In genomic region chr22:39526736-39527171, GRCh38 we compare ENCODE assay signal across 11 cellular contexts. TPM values are rescaled to one million over a fixed set of nuclear protein-coding genes. Genes with fewer than 3 reads are reported as not detected.
DNase-seq lines count a peak whose midpoint lies in the region; ATAC-seq and TF ChIP-seq lines count a peak whose summit lies in the region.
"Had no signal": no experiment of that assay in that cellular context is flagged by ENCODE, and none has a peak within 500 bp of the region (broad histone marks: within the 10 kb centered on the region; RNA-seq: fewer than 3 reads in every experiment).

No MANE protein-coding gene starts in this region.

- DNase-seq in T-helper 17 cell (peak in 1 of 3 donors; percentile 31), left lung (peak in 1 of 2 donors; percentile 77), foreskin melanocyte (no peak), anterior cingulate cortex (lab: John Stamatoyannopoulos, UW) (no peak)
- DNase-seq: HCEC 1CT, NCI-H2171 had no signal

- peak; percentile 33 for TF ChIP-seq POLR2A in GM15510 (IDR thresholded peaks at IDR 0.05; ENCODE audit: borderline replicate concordance, extremely low read depth, insufficient read length)

- H3K27ac ChIP-seq in 22Rv1 (peak overlapping the region; percentile 99), left lung (peak overlapping the region; percentile 26 to 83)

- intact Hi-C loops in left lung (cut with DNase I): loop anchor here in 1 of 2 donors (5.0 kb wide), 1 partner anchor 34 kb away; no protein-coding TSS in a partner anchor

- H3K4me1 ChIP-seq in left lung: peaks cover 47 to 100% of the 10 kb centered on the region in 2 donors

- no peaks in the 10 kb centered on the region for H3K27me3 Mint-ChIP-seq in T-helper 17 cell

- peak overlapping the region; percentile 31 for H3K4me3 Mint-ChIP-seq in T-helper 17 cell

- peaks cover 0 to 69% of the 10 kb centered on the region in 2 donors for H3K36me3 ChIP-seq in left lung

- H3K36me3 Mint-ChIP-seq in T-helper 17 cell (ENCODE audit: low read depth): peaks cover 8% of the 10 kb centered on the region

- H3K4me1 Mint-ChIP-seq in T-helper 17 cell: peaks cover 68% of the 10 kb centered on the region

- H3K27ac Mint-ChIP-seq in T-helper 17 cell: peak overlapping the region; percentile 99

- ATAC-seq in T-helper 17 cell (peak; percentile 24), left lung (no peak), HG02973 (IDR thresholded peaks at IDR 0.05; ENCODE audit: unreplicated experiment) (no peak), HG03378 (IDR thresholded peaks at IDR 0.05; ENCODE audit: unreplicated experiment) (no peak)

- no peak overlapping the region for H3K4me3 ChIP-seq in left lung

- TF ChIP-seq CTCF in 22Rv1 (IDR thresholded peaks at IDR 0.05): no peak
- no peak for TF ChIP-seq CTCF in left lung (IDR thresholded peaks at IDR 0.05)

- H3K9me3 ChIP-seq in T-helper 17 cell (ENCODE audit: control insufficient read depth, low read length, poor library complexity, severe bottlenecking): no peaks in the 10 kb centered on the region
- H3K9me3 ChIP-seq in left lung: no peaks in the 10 kb centered on the region

- H3K27me3 ChIP-seq in left lung: no peaks in the 10 kb centered on the region

RNA-seq across cellular contexts. Expression of gene RPS19BP1, which starts 5.8 kb away (rescaled TPM):
- 10 to 100 TPM; 42.6 to 47.3 TPM for total RNA-seq in T-helper 17 cell
- total RNA-seq in left lung: 10 to 100 TPM; 63.5 to 88.4 TPM

RNA-seq across cellular contexts. Expression of gene ATF4, which starts 6.4 kb away (rescaled TPM):
- total RNA-seq in T-helper 17 cell (100 to 1,000 TPM; 260 to 333 TPM), left lung (100 to 1,000 TPM; 204 to 308 TPM)

RNA-seq across cellular contexts. Expression of gene MIEF1, which starts 24.7 kb away (rescaled TPM):
- total RNA-seq in T-helper 17 cell (10 to 100 TPM; 16.9 to 22.7 TPM), left lung (10 to 100 TPM; 16.1 to 27.2 TPM)

RNA-seq across cellular contexts. Expression of gene CACNA1I, which starts 43.8 kb away (rescaled TPM):
- total RNA-seq in T-helper 17 cell: 10 to 100 TPM; 20.3 to 27.9 TPM
- under 1 TPM; 0.03 to 0.10 TPM for total RNA-seq in left lung
- total RNA-seq: fibroblast of villous mesenchyme had no signal
